ENCODE assay signal across 1 cellular context in genomic region chr17:20996724-20997615, GRCh38.
TF ChIP-seq lines count a peak whose summit lies in the region.

No MANE protein-coding gene starts in this region.

TF ChIP-seq in A549, 52 proteins besides CTCF, POLR2A, EP300 and RAD21 (continued from another document):
- TF ChIP-seq, protein P1, sequence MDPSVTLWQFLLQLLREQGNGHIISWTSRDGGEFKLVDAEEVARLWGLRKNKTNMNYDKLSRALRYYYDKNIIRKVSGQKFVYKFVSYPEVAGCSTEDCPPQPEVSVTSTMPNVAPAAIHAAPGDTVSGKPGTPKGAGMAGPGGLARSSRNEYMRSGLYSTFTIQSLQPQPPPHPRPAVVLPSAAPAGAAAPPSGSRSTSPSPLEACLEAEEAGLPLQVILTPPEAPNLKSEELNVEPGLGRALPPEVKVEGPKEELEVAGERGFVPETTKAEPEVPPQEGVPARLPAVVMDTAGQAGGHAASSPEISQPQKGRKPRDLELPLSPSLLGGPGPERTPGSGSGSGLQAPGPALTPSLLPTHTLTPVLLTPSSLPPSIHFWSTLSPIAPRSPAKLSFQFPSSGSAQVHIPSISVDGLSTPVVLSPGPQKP (IDR thresholded peaks at IDR 0.05; ENCODE audit: low read depth, low read length): no peak
- TF ChIP-seq, protein P2, sequence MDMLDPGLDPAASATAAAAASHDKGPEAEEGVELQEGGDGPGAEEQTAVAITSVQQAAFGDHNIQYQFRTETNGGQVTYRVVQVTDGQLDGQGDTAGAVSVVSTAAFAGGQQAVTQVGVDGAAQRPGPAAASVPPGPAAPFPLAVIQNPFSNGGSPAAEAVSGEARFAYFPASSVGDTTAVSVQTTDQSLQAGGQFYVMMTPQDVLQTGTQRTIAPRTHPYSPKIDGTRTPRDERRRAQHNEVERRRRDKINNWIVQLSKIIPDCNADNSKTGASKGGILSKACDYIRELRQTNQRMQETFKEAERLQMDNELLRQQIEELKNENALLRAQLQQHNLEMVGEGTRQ (IDR thresholded peaks at IDR 0.05): no peak
- TF ChIP-seq BHLHE40 (IDR thresholded peaks at IDR 0.05; ENCODE audit: low read depth, low read length) (no peak), KDM5A (IDR thresholded peaks at IDR 0.05) (no peak), EHMT2 (IDR thresholded peaks at IDR 0.05; ENCODE audit: low read depth) (no peak), MAZ (IDR thresholded peaks at IDR 0.05; ENCODE audit: borderline replicate concordance, low read depth, low read length) (no peak), MAFK (IDR thresholded peaks at IDR 0.05; ENCODE audit: partially characterized antibody) (no peak), CBX2 (IDR thresholded peaks at IDR 0.05; ENCODE audit: borderline replicate concordance, low read depth) (no peak)
TF ChIP-seq in A549: peak in this region for 0.
